In genomic region chr1:52553372-52554266, GRCh38 we compare ENCODE assay signal across 8 cellular contexts. TPM values are rescaled to one million over a fixed set of nuclear protein-coding genes. Genes with fewer than 3 reads are reported as not detected.
DNase-seq lines count a peak whose midpoint lies in the region; ATAC-seq and TF ChIP-seq lines count a peak whose summit lies in the region.

No MANE protein-coding gene starts in this region.

- H3K9me3 ChIP-seq in suprapubic skin, result no peaks in the 10 kb centered on the region

- peak overlapping the region; percentile 95 for H3K4me3 ChIP-seq in suprapubic skin

- H3K27me3 ChIP-seq in suprapubic skin, result no peaks in the 10 kb centered on the region

- H3K27ac ChIP-seq in suprapubic skin, result peak overlapping the region; percentile 93

- TF ChIP-seq CTCF in omental fat pad (IDR thresholded peaks at IDR 0.05) (no peak), suprapubic skin (IDR thresholded peaks at IDR 0.05) (no peak)

- peak; percentile 65 for ATAC-seq in GM21737 (IDR thresholded peaks at IDR 0.05; ENCODE audit: unreplicated experiment)
- peak; percentile 89 for ATAC-seq in omental fat pad (ENCODE audit: low FRiP score)

- WGBS in suprapubic skin, result 19% methylated on average over 12 of the region's 66 CpGs

- in situ Hi-C loops in SK-MEL-5 (cut with HindIII; ENCODE audit: low pct_unique_long_range_greater_than_20kb, low sequenced_read_pairs), result no loop called here

- peak; percentile 79 for DNase-seq in DMS79 (lab: John Stamatoyannopoulos, UW)
- DNase-seq in LHCN-M2 (ENCODE audit: low read depth), result peak; percentile 88
- peak; percentile 81 for DNase-seq in SK-MEL-5 (ENCODE audit: low read depth, low spot score)
- peak; percentile 92 for DNase-seq in activated naive CD4-positive, alpha-beta T cell treated with anti-CD3 and anti-CD28 coated beads, Interleukin-2, amount 50 U/mL, for 16 hours
- peak; percentile 89 for DNase-seq in glomerular visceral epithelial cell (ENCODE audit: extremely low spot score)
- peak; percentile 74 for DNase-seq in omental fat pad (ENCODE audit: low spot score)
- peak; percentile 90 to 91 for DNase-seq in suprapubic skin (ENCODE audit: low spot score in 2 of 2)

- no peaks in the 10 kb centered on the region for H3K36me3 ChIP-seq in suprapubic skin

- no peak for TF ChIP-seq EP300 in suprapubic skin (IDR thresholded peaks at IDR 0.05)

- peaks cover 36% of the 10 kb centered on the region for H3K4me1 ChIP-seq in suprapubic skin

- peak in 1 of 2 donors; percentile 36 for TF ChIP-seq POLR2A in suprapubic skin (IDR thresholded peaks at IDR 0.05)

RNA-seq across cellular contexts. Expression of gene TUT4, which starts 0.7 kb away (rescaled TPM):
- 23.1 and 28.4 TPM in 2 replicates for total RNA-seq in LHCN-M2 (2014; rRNA removed)
- 10.2 TPM for polyA plus RNA-seq in LHCN-M2 (2012)
- total RNA-seq in SK-MEL-5 (2014; rRNA removed; shearing (Covaris generic)), result 19.1 and 20.7 TPM in 2 replicates
- 24.5 and 38.1 TPM in 2 replicates for polyA plus RNA-seq in SK-MEL-5 (2015; cell fraction: cytosol; rRNA removed)
- 119 and 126 TPM in 2 replicates for polyA plus RNA-seq in SK-MEL-5 (2015; cell fraction: nucleus; rRNA removed)
- 10 to 100 TPM; 26.2 to 56.4 (median 42.4) TPM for total RNA-seq in omental fat pad
- total RNA-seq in suprapubic skin, result 100 to 1,000 TPM in 1 of 4 donors, 10 to 100 TPM in 3; 56.9 to 232 (median 67.9) TPM

RNA-seq across cellular contexts. Expression of gene GPX7, which starts 48.6 kb away (rescaled TPM):
- 32.4 and 36.3 TPM in 2 replicates for total RNA-seq in LHCN-M2 (2014; rRNA removed)
- polyA plus RNA-seq in LHCN-M2 (2012), result 31.5 TPM
- not detected in 2 replicates for total RNA-seq in SK-MEL-5 (2014; rRNA removed; shearing (Covaris generic))
- polyA plus RNA-seq in SK-MEL-5 (2015; cell fraction: cytosol; rRNA removed), result not detected in 2 replicates
- not detected in 2 replicates for polyA plus RNA-seq in SK-MEL-5 (2015; cell fraction: nucleus; rRNA removed)
- 10 to 100 TPM in 3 of 4 donors, 1 to 10 TPM in 1; 8.6 to 23.0 (median 16.3) TPM for total RNA-seq in omental fat pad
- 10 to 100 TPM in 1 of 4 donors, 1 to 10 TPM in 3; 3.1 to 11.1 (median 7.5) TPM for total RNA-seq in suprapubic skin

Comparison
In these comparisons a context has a peak if more than half of its experiments do, and no peak if none do; other contexts are left out.
1. Peak in every context shown above with its lines: DNase-seq, ATAC-seq, H3K4me3 ChIP-seq and H3K27ac ChIP-seq.